Comparison of ENCODE assay signal across 8 cellular contexts in the genomic region with DNA sequence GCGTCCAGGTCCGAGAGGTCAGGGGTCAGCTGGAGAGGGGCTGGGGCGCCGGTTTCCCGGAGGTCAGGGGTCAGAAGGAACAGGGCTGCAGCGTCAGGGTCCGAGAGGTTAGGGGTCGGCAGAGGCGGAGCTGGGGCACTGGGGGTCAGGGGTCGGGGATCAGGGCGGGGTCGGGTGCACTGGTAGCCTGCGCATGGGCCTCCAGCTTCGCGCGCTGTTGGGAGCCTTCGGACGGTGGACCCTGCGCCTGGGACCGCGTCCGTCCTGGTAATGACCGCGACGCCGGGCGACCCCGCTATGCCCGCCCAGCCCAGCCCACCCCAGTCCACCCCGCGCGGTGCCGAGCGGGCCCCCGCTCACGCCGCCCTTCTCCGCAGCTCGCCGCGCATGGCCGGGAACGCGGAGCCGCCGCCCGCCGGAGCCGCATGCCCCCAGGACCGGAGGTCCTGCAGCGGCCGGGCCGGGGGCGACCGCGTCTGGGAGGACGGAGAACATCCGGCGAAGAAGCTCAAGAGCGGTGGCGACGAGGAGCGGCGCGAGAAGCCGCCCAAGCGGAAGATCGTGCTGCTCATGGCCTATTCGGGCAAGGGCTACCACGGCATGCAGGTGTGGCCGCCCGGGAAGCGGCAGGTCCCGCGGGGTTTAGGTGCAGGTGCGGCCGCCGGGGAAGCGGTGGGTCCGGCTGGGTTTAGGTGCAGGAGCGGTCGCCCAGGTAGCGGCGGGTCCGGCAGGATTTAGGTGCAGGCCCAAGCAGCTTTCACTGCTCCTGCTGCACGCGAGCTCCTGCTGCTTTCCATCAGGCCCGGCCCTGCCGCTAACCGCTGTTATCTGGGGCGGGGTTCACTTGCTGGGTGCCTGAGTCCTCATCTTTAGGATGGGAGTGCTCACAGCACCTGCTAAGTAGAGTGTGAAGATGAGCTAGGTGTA. TPM values are rescaled to one million over a fixed set of nuclear protein-coding genes. Genes with fewer than 3 reads are reported as not detected.
DNase-seq lines count a peak whose midpoint lies in the region; ATAC-seq, FAIRE-seq and TF ChIP-seq lines count a peak whose summit lies in the region.

No MANE protein-coding gene starts in this region.

- no peaks in the 10 kb centered on the region for H3K27me3 Mint-ChIP-seq in CD8-positive, alpha-beta memory T cell

- TF ChIP-seq POLR2A in Peyer's patch (IDR thresholded peaks at IDR 0.05) = no peak

- FAIRE-seq in GM19239 (lab: Jason Lieb, UNC) = no peak

- H3K9me3 Mint-ChIP-seq in CD8-positive, alpha-beta memory T cell = no peaks in the 10 kb centered on the region

- peak overlapping the region; percentile 87 to 95 (median 92) for H3K4me3 Mint-ChIP-seq in CD8-positive, alpha-beta memory T cell

- H3K27ac ChIP-seq in CD8-positive, alpha-beta memory T cell (ENCODE audit: low read depth, low read length) = peak overlapping the region; percentile 65
- H3K27ac ChIP-seq in Peyer's patch = peak overlapping the region; percentile 42 to 97 (median 84)

- H3K27me3 ChIP-seq in CD8-positive, alpha-beta memory T cell (ENCODE audit: insufficient read depth, low read length, poor library complexity, severe bottlenecking) = no peaks in the 10 kb centered on the region
- H3K27me3 ChIP-seq in H7 (ENCODE audit: control insufficient read depth, insufficient read depth, low read length) (no peaks in the 10 kb centered on the region), Peyer's patch (no peaks in the 10 kb centered on the region)

- peaks cover 26% of the 10 kb centered on the region for H3K36me3 ChIP-seq in CD8-positive, alpha-beta memory T cell (ENCODE audit: insufficient read depth, low read length)
- H3K36me3 ChIP-seq in H7 (replicated peaks; ENCODE audit: control insufficient read depth, insufficient read depth, low read length) (peaks cover 26% of the 10 kb centered on the region), Peyer's patch (peaks cover 0 to 30% (median 0%) of the 10 kb centered on the region in 3 donors)

- POLR2A ChIA-PET in CD8-positive, alpha-beta memory T cell (lab: Charles Lee) = interaction anchor here (0.7 to 1.9 kb wide), 4 partner anchors 11 to 44 kb away, joined by 3 to 7 read pairs (median 4); a partner anchor contains a TSS

- peaks cover 14% of the 10 kb centered on the region for H3K4me1 ChIP-seq in CD8-positive, alpha-beta memory T cell (ENCODE audit: insufficient read depth, low read length)
- H3K4me1 ChIP-seq in Peyer's patch = peaks cover 0 to 12% (median 5%) of the 10 kb centered on the region in 4 donors

- peak overlapping the region; percentile 84 to 93 (median 90) for H3K27ac Mint-ChIP-seq in CD8-positive, alpha-beta memory T cell

- no peak for ATAC-seq in GM18858 (IDR thresholded peaks at IDR 0.05; ENCODE audit: unreplicated experiment)

- H3K36me3 Mint-ChIP-seq in CD8-positive, alpha-beta memory T cell = peaks cover 4 to 36% (median 15%) of the 10 kb centered on the region in 3 donors

- H3K4me1 Mint-ChIP-seq in CD8-positive, alpha-beta memory T cell = peaks cover 15 to 24% (median 23%) of the 10 kb centered on the region in 3 donors

- TF ChIP-seq CTCF in Peyer's patch (IDR thresholded peaks at IDR 0.05) = no peak

- peak overlapping the region; percentile 67 for H3K4me3 ChIP-seq in CD8-positive, alpha-beta memory T cell (ENCODE audit: low read length)
- H3K4me3 ChIP-seq in H7 (ENCODE audit: insufficient read depth, low read depth, low read length) (peak overlapping the region; percentile 81), Peyer's patch (peak overlapping the region; percentile 80 to 98 (median 87))

- no peaks in the 10 kb centered on the region for H3K9me3 ChIP-seq in CD8-positive, alpha-beta memory T cell (ENCODE audit: low read length)
- H3K9me3 ChIP-seq in Peyer's patch = no peaks in the 10 kb centered on the region

- CTCF ChIA-PET in CD8-positive, alpha-beta memory T cell (lab: Charles Lee) = interaction anchor here (1.2 kb wide), 1 partner anchor 11 kb away, joined by 3 read pairs; no protein-coding TSS in a partner anchor

- DNase-seq in CD8-positive, alpha-beta memory T cell = peak in 3 of 5 donors; percentile 24 to 63 (median 37)
- DNase-seq in H7 = peak; percentile 91
- DNase-seq in Peyer's patch = peak; percentile 37 to 70 (median 60)
- DNase-seq in astrocyte of the hippocampus (ENCODE audit: low read depth, low spot score) = peak; percentile 53
- peak; percentile 38 for DNase-seq in iris pigment epithelial cell (ENCODE audit: low read depth)
- DNase-seq in stimulated activated CD4-positive, alpha-beta T cell treated with anti-CD3 and anti-CD28 coated beads, Interleukin-4, amount 100 ng/mL, for 24 hours = peak; percentile 38
- no peak for DNase-seq in GM19239 (ENCODE audit: insufficient read length, low spot score)

RNA-seq across cellular contexts. Expression of a gene that starts 0.7 kb away (rescaled TPM):
- total RNA-seq in CD8-positive, alpha-beta memory T cell = 100 to 1,000 TPM; 101 to 107 TPM
- 25.0 TPM for polyA plus RNA-seq in CD8-positive, alpha-beta memory T cell
- total RNA-seq in H7 (2014; rRNA removed; shearing (Covaris generic)) = 31.1 and 36.7 TPM in 2 replicates
- total RNA-seq in Peyer's patch = 10 to 100 TPM in 3 of 4 donors, 1 to 10 TPM in 1; 8.8 to 46.5 (median 31.8) TPM

RNA-seq across cellular contexts. Expression of a gene that starts 19.9 kb away (rescaled TPM):
- 10 to 100 TPM; 47.9 to 48.8 TPM for total RNA-seq in CD8-positive, alpha-beta memory T cell
- polyA plus RNA-seq in CD8-positive, alpha-beta memory T cell = 4.3 TPM
- 7.4 and 9.9 TPM in 2 replicates for total RNA-seq in H7 (2014; rRNA removed; shearing (Covaris generic))
- 10 to 100 TPM; 22.1 to 60.2 (median 49.2) TPM for total RNA-seq in Peyer's patch

RNA-seq across cellular contexts. Expression of a gene that starts 35.4 kb away (rescaled TPM):
- 10 to 100 TPM; 18.7 to 22.8 TPM for total RNA-seq in CD8-positive, alpha-beta memory T cell
- 0.98 TPM for polyA plus RNA-seq in CD8-positive, alpha-beta memory T cell
- total RNA-seq in H7 (2014; rRNA removed; shearing (Covaris generic)) = 15.7 and 18.8 TPM in 2 replicates
- 10 to 100 TPM; 25.2 to 54.1 (median 38.8) TPM for total RNA-seq in Peyer's patch
